Comparison of ENCODE assay signal across 8 cellular contexts in genomic region chr17:4948997-4949320, GRCh38. TPM values are rescaled to one million over a fixed set of nuclear protein-coding genes. Genes with fewer than 3 reads are reported as not detected.
A peak's percentile ranks its signal among the peaks of the same experiment; 100 is the strongest.
DNase-seq lines count a peak whose midpoint lies in the region; ATAC-seq lines count a peak whose summit lies in the region.

No MANE protein-coding gene starts in this region.

- H2BK5ac ChIP-seq in mesenchymal stem cell (ENCODE audit: low read depth, low read length, poor library complexity, severe bottlenecking) = peak overlapping the region; percentile 94

- peaks cover 25% of the 10 kb centered on the region for H3K4me1 ChIP-seq in ectodermal cell (ENCODE audit: control insufficient read depth, insufficient read depth, low read length)
- H3K4me1 ChIP-seq in mesenchymal stem cell (ENCODE audit: control insufficient read depth, insufficient read depth, low read depth, low read length) = peaks cover 49% of the 10 kb centered on the region

- peak overlapping the region in 1 of 2 experiments; percentile 22 for H3K14ac ChIP-seq in mesenchymal stem cell (ENCODE audit: low read length in 2 of 2)

- H3K4ac ChIP-seq in mesenchymal stem cell (ENCODE audit: low read depth in 1 of 2, low read length in 2 of 2) = peak overlapping the region; percentile 76 to 90

- peak overlapping the region; percentile 81 to 85 for H3K18ac ChIP-seq in mesenchymal stem cell (ENCODE audit: low read depth in 1 of 2, low read length in 2 of 2)

- H2AK5ac ChIP-seq in mesenchymal stem cell (ENCODE audit: low read length, severe bottlenecking) = peak overlapping the region; percentile 92

- H2BK12ac ChIP-seq in mesenchymal stem cell (ENCODE audit: low read length in 2 of 2) = peak overlapping the region in 1 of 2 experiments; percentile 45

- H2BK15ac ChIP-seq in mesenchymal stem cell (ENCODE audit: low read depth, poor library complexity, severe bottlenecking) = peak overlapping the region; percentile 92

- H3K9ac ChIP-seq in mesenchymal stem cell (ENCODE audit: low read length) = peak overlapping the region; percentile 86

- H3K36me3 ChIP-seq in ectodermal cell (ENCODE audit: control insufficient read depth, insufficient read depth, low read length) (peaks cover 12% of the 10 kb centered on the region), mesenchymal stem cell (ENCODE audit: control insufficient read depth in 1 of 2, insufficient read depth in 2 of 2, low read depth in 1 of 2, low read length in 2 of 2) (peaks cover 25 to 29% of the 10 kb centered on the region in 2 experiments)

- peak overlapping the region; percentile 93 for H3K4me2 ChIP-seq in mesenchymal stem cell (ENCODE audit: low read length, poor library complexity, severe bottlenecking)

- peak overlapping the region; percentile 36 for H4K91ac ChIP-seq in mesenchymal stem cell (ENCODE audit: low read length)

- peak overlapping the region; percentile 67 for H4K8ac ChIP-seq in mesenchymal stem cell (ENCODE audit: low read length)

- peak; percentile 54 for DNase-seq in NCI-H1092 (lab: John Stamatoyannopoulos, UW)
- DNase-seq in NCI-H1092 treated with DMSO at 0.1 percent for 48 hours (lab: John Stamatoyannopoulos, UW) = no peak
- peak; percentile 89 for DNase-seq in NCI-H226
- peak; percentile 85 for DNase-seq in activated CD4-positive, alpha-beta T cell treated with anti-CD3 and anti-CD28 coated beads for 48 hours
- peak; percentile 94 for DNase-seq in mesenchymal stem cell
- peak; percentile 84 for DNase-seq in stimulated activated CD8-positive, alpha-beta memory T cell treated with anti-CD3 and anti-CD28 coated beads, Interleukin-4, amount 100 ng/mL, for 48 hours

- H3K23ac ChIP-seq in mesenchymal stem cell (ENCODE audit: low read length in 2 of 2) = no peak overlapping the region

- ATAC-seq in HG02759 (IDR thresholded peaks at IDR 0.05; ENCODE audit: unreplicated experiment) = peak; percentile 44

- H3K27ac ChIP-seq in ectodermal cell (ENCODE audit: insufficient read depth, low read depth, low read length, poor library complexity, severe bottlenecking) (peak overlapping the region; percentile 91), mesenchymal stem cell (ENCODE audit: low read length, poor library complexity, severe bottlenecking) (peak overlapping the region; percentile 100)

- H3K79me1 ChIP-seq in mesenchymal stem cell (replicated peaks; ENCODE audit: low read length, poor library complexity, severe bottlenecking) = peaks cover 9% of the 10 kb centered on the region

- peak overlapping the region; percentile 89 for H2BK120ac ChIP-seq in mesenchymal stem cell (ENCODE audit: low read depth, low read length)

- H3K4me3 ChIP-seq in ectodermal cell (ENCODE audit: insufficient read depth, low read depth, low read length) (peak overlapping the region; percentile 97), mesenchymal stem cell (ENCODE audit: insufficient read depth in 1 of 2, low read depth in 1 of 2, low read length in 2 of 2) (peak overlapping the region; percentile 58 to 95)

- WGBS in ectodermal cell, 2 experiments = 0 to 1% methylated on average over 29 of the region's 29 CpGs
- WGBS in mesenchymal stem cell = under 1% methylated on average over 24 of the region's 29 CpGs

- peak overlapping the region; percentile 36 for H2AFZ ChIP-seq in mesenchymal stem cell (ENCODE audit: low read depth, low read length)

- no peaks in the 10 kb centered on the region for H3K9me3 ChIP-seq in ectodermal cell (ENCODE audit: control insufficient read depth, low read length)
- H3K9me3 ChIP-seq in mesenchymal stem cell (ENCODE audit: control insufficient read depth, low read length) = no peaks in the 10 kb centered on the region

- no peaks in the 10 kb centered on the region for H3K27me3 ChIP-seq in ectodermal cell (ENCODE audit: control insufficient read depth, insufficient read depth, low read length, poor library complexity, severe bottlenecking)
- no peaks in the 10 kb centered on the region for H3K27me3 ChIP-seq in mesenchymal stem cell (ENCODE audit: control insufficient read depth in 1 of 2, insufficient read depth in 1 of 2, low read length in 2 of 2)

RNA-seq across cellular contexts. Expression of gene PFN1, which starts 0.6 kb away (rescaled TPM):
- 623 TPM for polyA plus RNA-seq in ectodermal cell (2013, experiment 1 of 4)
- polyA plus RNA-seq in ectodermal cell (2013, experiment 2 of 4) = 574 TPM
- 704 TPM for polyA plus RNA-seq in ectodermal cell (2013, experiment 3 of 4)
- polyA plus RNA-seq in ectodermal cell (2013, experiment 4 of 4) = 677 TPM
- 1,651 TPM for polyA plus RNA-seq in mesenchymal stem cell (2013, experiment 1 of 2)
- polyA plus RNA-seq in mesenchymal stem cell (2013, experiment 2 of 2) = 1,671 TPM

RNA-seq across cellular contexts. Expression of gene ENO3, which starts 2.0 kb away (rescaled TPM):
- polyA plus RNA-seq in ectodermal cell (2013, experiment 1 of 4) = 87.1 TPM
- 101 TPM for polyA plus RNA-seq in ectodermal cell (2013, experiment 2 of 4)
- 70.5 TPM for polyA plus RNA-seq in ectodermal cell (2013, experiment 3 of 4)
- 78.5 TPM for polyA plus RNA-seq in ectodermal cell (2013, experiment 4 of 4)
- polyA plus RNA-seq in mesenchymal stem cell (2013, experiment 1 of 2) = 3.9 TPM
- 3.3 TPM for polyA plus RNA-seq in mesenchymal stem cell (2013, experiment 2 of 2)

RNA-seq across cellular contexts. Expression of gene RNF167, which starts 8.9 kb away (rescaled TPM):
- 106 TPM for polyA plus RNA-seq in ectodermal cell (2013, experiment 1 of 4)
- polyA plus RNA-seq in ectodermal cell (2013, experiment 2 of 4) = 104 TPM
- 108 TPM for polyA plus RNA-seq in ectodermal cell (2013, experiment 3 of 4)
- 115 TPM for polyA plus RNA-seq in ectodermal cell (2013, experiment 4 of 4)
- polyA plus RNA-seq in mesenchymal stem cell (2013, experiment 1 of 2) = 84.3 TPM
- polyA plus RNA-seq in mesenchymal stem cell (2013, experiment 2 of 2) = 84.9 TPM

RNA-seq across cellular contexts. Expression of gene SLC25A11, which starts 9.1 kb away (rescaled TPM):
- 59.7 TPM for polyA plus RNA-seq in ectodermal cell (2013, experiment 1 of 4)
- 60.3 TPM for polyA plus RNA-seq in ectodermal cell (2013, experiment 2 of 4)
- 47.6 TPM for polyA plus RNA-seq in ectodermal cell (2013, experiment 3 of 4)
- polyA plus RNA-seq in ectodermal cell (2013, experiment 4 of 4) = 59.3 TPM
- polyA plus RNA-seq in mesenchymal stem cell (2013, experiment 1 of 2) = 37.5 TPM
- polyA plus RNA-seq in mesenchymal stem cell (2013, experiment 2 of 2) = 36.9 TPM

RNA-seq across cellular contexts. Expression of gene GP1BA, which starts 16.9 kb away (rescaled TPM):
- polyA plus RNA-seq in ectodermal cell (2013, experiment 1 of 4) = not detected
- polyA plus RNA-seq in ectodermal cell (2013, experiment 2 of 4) = not detected
- polyA plus RNA-seq in ectodermal cell (2013, experiment 3 of 4) = not detected
- not detected for polyA plus RNA-seq in ectodermal cell (2013, experiment 4 of 4)
- polyA plus RNA-seq in mesenchymal stem cell (2013, experiment 1 of 2) = 0.03 TPM
- polyA plus RNA-seq in mesenchymal stem cell (2013, experiment 2 of 2) = not detected
